20 cellular contexts compared by ENCODE assay signal in the genomic region with DNA sequence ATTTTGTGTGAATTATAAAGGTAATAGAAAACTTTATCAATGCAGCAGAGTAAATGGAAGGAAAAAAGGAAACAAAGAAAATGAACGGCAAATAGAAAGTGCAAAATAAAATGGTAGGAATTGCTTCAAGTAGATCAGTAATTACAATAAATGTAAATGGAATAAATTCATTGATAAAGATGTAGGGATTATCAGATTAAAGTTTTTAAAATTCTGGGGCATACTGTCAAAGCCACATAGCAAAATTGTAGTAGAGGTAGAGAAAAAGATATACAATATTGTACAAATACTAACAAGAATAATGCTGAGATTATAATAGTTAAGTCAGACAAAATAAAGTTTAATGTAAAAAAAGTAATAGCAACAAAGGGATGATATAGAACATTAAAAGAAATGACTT.
DNase-seq lines count a peak whose midpoint lies in the region; ATAC-seq, FAIRE-seq and TF ChIP-seq lines count a peak whose summit lies in the region.
"Had no signal": no experiment of that assay in that cellular context is flagged by ENCODE, and none has a peak within 500 bp of the region (broad histone marks: within the 10 kb centered on the region; RNA-seq: fewer than 3 reads in every experiment).

No MANE protein-coding gene starts in this region.

- H3K9me3 ChIP-seq in K562 (replicated peaks; ENCODE audit: control insufficient read depth, insufficient read depth, low read depth, low read length): no peaks in the 10 kb centered on the region
- peaks cover 8% of the 10 kb centered on the region for H3K9me3 ChIP-seq in lower lobe of right lung
- no peaks in the 10 kb centered on the region for H3K9me3 ChIP-seq in CD4-positive, alpha-beta T cell (ENCODE audit: control insufficient read depth, low read length)
- H3K9me3 ChIP-seq: BE2C had no signal

- no peaks in the 10 kb centered on the region for H3K4me1 ChIP-seq in K562 (replicated peaks in 1 of 2; ENCODE audit: control insufficient read depth in 2 of 2, insufficient read depth in 2 of 2, low read length in 2 of 2)
- H3K4me1 ChIP-seq in lower lobe of right lung: no peaks in the 10 kb centered on the region
- H3K4me1 ChIP-seq: BE2C, BLaER1, Caco-2 had no signal

- no peak for FAIRE-seq in K562 (lab: Jason Lieb, UNC)
- FAIRE-seq in islet of Langerhans (lab: Jason Lieb, UNC): peak; percentile 84
- FAIRE-seq: D721Med, GM12891, GM19239 had no signal

- no peaks in the 10 kb centered on the region for H3K79me2 ChIP-seq in K562 (ENCODE audit: control insufficient read depth, insufficient read depth, low read length)

- no peak overlapping the region for H3K4me3 ChIP-seq in K562
- H3K4me3 ChIP-seq in lower lobe of right lung: no peak overlapping the region
- H3K4me3 ChIP-seq: BLaER1 had no signal

- no peaks in the 10 kb centered on the region for H3K4me1 Mint-ChIP-seq in CD4-positive, alpha-beta T cell (ENCODE audit: low read depth)

- no peak for TF ChIP-seq RAD21 in K562 (CRISPR knock-in tag; conservative IDR thresholded peaks at IDR 0.05 in 1 of 2, IDR thresholded peaks at IDR 0.05 in 1 of 2)

- H3K9me1 ChIP-seq in K562 (ENCODE audit: control insufficient read depth, insufficient read depth, low read length): no peaks in the 10 kb centered on the region

- no peak for TF ChIP-seq POLR2A in K562 (conservative IDR thresholded peaks at IDR 0.05)

- ATAC-seq in K562 (no peak), lower lobe of right lung (no peak)
- ATAC-seq in CD4-positive, alpha-beta T cell (ENCODE audit: poor library complexity): no peak
- ATAC-seq: CD8-positive, alpha-beta T cell had no signal

- H3K4me3 Mint-ChIP-seq in CD4-positive, alpha-beta T cell: no peak overlapping the region
- H3K4me3 Mint-ChIP-seq: CD14-positive monocyte; CD4-positive, CD25-positive, alpha-beta regulatory T cell; CD8-positive, alpha-beta T cell had no signal

- DNase-seq in K562 (ENCODE audit: extremely low read depth in 1 of 4, low spot score in 3 of 4): no peak
- DNase-seq in lower lobe of right lung: no peak
- no peak for DNase-seq in CD4-positive, alpha-beta T cell
- no peak for DNase-seq in effector CD4-positive, alpha-beta T cell
- DNase-seq: 8988T; ACHN; BE2C; C1 segment of cervical spinal cord; Caco-2; Calu3; CD4-positive, CD25-positive, alpha-beta regulatory T cell; CD8-positive, alpha-beta T cell; DMS79 treated with DMSO at 0.1 percent for 48 hours; GF-D8 had no signal

- H3K36me3 ChIP-seq in K562 (ENCODE audit: control insufficient read depth, insufficient read depth, low read length) (no peaks in the 10 kb centered on the region), lower lobe of right lung (no peaks in the 10 kb centered on the region)
- H3K36me3 ChIP-seq: BE2C, BLaER1 had no signal

- H3K27ac Mint-ChIP-seq in CD4-positive, alpha-beta T cell: no peak overlapping the region
- H3K27ac Mint-ChIP-seq: CD14-positive monocyte; CD4-positive, CD25-positive, alpha-beta regulatory T cell; CD8-positive, alpha-beta T cell had no signal

- H3K36me3 Mint-ChIP-seq in CD4-positive, alpha-beta T cell (ENCODE audit: low read depth): no peaks in the 10 kb centered on the region
- H3K36me3 Mint-ChIP-seq: CD4-positive, CD25-positive, alpha-beta regulatory T cell; CD8-positive, alpha-beta T cell had no signal

- POLR2A ChIA-PET in K562 (lab: Yijun Ruan, JAX): no interaction called here
- POLR2A ChIA-PET in CD4-positive, alpha-beta T cell (lab: Charles Lee): no interaction called here

- TF ChIP-seq CTCF in K562 (IDR thresholded peaks at IDR 0.05 in 2 of 3, conservative IDR thresholded peaks at IDR 0.05 in 1 of 3; ENCODE audit: insufficient read depth in 2 of 3, low read depth in 1 of 3, low read length in 3 of 3) (no peak), lower lobe of right lung (IDR thresholded peaks at IDR 0.05) (no peak)
- TF ChIP-seq CTCF in CD4-positive, alpha-beta T cell (IDR thresholded peaks at IDR 0.05): no peak

- peaks cover 13% of the 10 kb centered on the region for H3K9me3 Mint-ChIP-seq in CD4-positive, alpha-beta T cell

- no TSS peak for BruUV-seq in K562 (replicated peaks; lab: Mats Ljungman, UMichigan)

- TF ChIP-seq EP300 in K562 (IDR thresholded peaks at IDR 0.05; ENCODE audit: low read length): no peak

- H4K20me1 ChIP-seq in K562 (replicated peaks; ENCODE audit: control insufficient read depth, insufficient read depth, low read length): no peaks in the 10 kb centered on the region
- H4K20me1 ChIP-seq: BLaER1 had no signal

- H3K27me3 ChIP-seq in K562 (ENCODE audit: control insufficient read depth in 2 of 2, insufficient read depth in 2 of 2, low read length in 2 of 2) (no peaks in the 10 kb centered on the region), lower lobe of right lung (ENCODE audit: low read depth) (no peaks in the 10 kb centered on the region)
- H3K27me3 ChIP-seq in CD4-positive, alpha-beta T cell (ENCODE audit: control insufficient read depth, insufficient read depth, low read length): no peaks in the 10 kb centered on the region
- H3K27me3 ChIP-seq: BE2C, BLaER1 had no signal

- no peak overlapping the region for H2AFZ ChIP-seq in K562 (ENCODE audit: low read depth, low read length)

- H3K27ac ChIP-seq in K562 (ENCODE audit: extremely low read depth, low read depth, low read length) (no peak overlapping the region), lower lobe of right lung (no peak overlapping the region)
- H3K27ac ChIP-seq in CD4-positive, alpha-beta T cell (ENCODE audit: low read depth, low read length): no peak overlapping the region
- H3K27ac ChIP-seq: BLaER1 had no signal

- no peak overlapping the region for H3K9ac ChIP-seq in K562 (ENCODE audit: insufficient read depth in 1 of 2, low read depth in 2 of 2, low read length in 2 of 2)
- H3K9ac ChIP-seq: BLaER1 had no signal

- CTCF ChIA-PET in K562 (lab: Yijun Ruan, JAX; ENCODE audit: low intra/inter-chr PET ratio): no interaction called here
- CTCF ChIA-PET in CD4-positive, alpha-beta T cell (lab: Charles Lee): no interaction called here

- intact Hi-C loops in K562 (cut with micrococcal nuclease): no loop called here
- intact Hi-C loops in lower lobe of right lung (cut with DNase I): no loop called here
- intact Hi-C loops in CD4-positive, alpha-beta T cell (cut with DNase I, micrococcal nuclease): no loop called here

- in situ Hi-C loops in K562 (cut with MboI): no loop called here

- WGBS in K562 (ENCODE audit: insufficient coverage, low coverage, missing lambda C conversion rate): 0% methylated on average over 1 of the region's 1 CpG

- H3K4me2 ChIP-seq in K562 (ENCODE audit: insufficient read depth, low read length): no peak overlapping the region
- H3K4me2 ChIP-seq: BLaER1 had no signal

- peaks cover 35% of the 10 kb centered on the region for H3K27me3 Mint-ChIP-seq in CD4-positive, alpha-beta T cell

TF ChIP-seq in K562, 482 proteins besides CTCF, POLR2A, EP300 and RAD21:
- TF ChIP-seq ZNF311 (CRISPR knock-in tag; IDR thresholded peaks at IDR 0.05) (no peak), ZNF507 (tag; conservative IDR thresholded peaks at IDR 0.05) (peak; percentile 98), ZNF354B (CRISPR knock-in tag; IDR thresholded peaks at IDR 0.05) (peak; percentile 69; the same call in 1 of the 2 replicates), RBM25 (IDR thresholded peaks at IDR 0.05; ENCODE audit: low read depth, low read length, severe bottlenecking) (peak; percentile 39)
